ENCODE assay signal across 8 cellular contexts in genomic region chr12:62434504-62435336, GRCh38. TPM values are rescaled to one million over a fixed set of nuclear protein-coding genes. Genes with fewer than 3 reads are reported as not detected.
DNase-seq lines count a peak whose midpoint lies in the region; ATAC-seq and TF ChIP-seq lines count a peak whose summit lies in the region.

No MANE protein-coding gene starts in this region.

- peaks cover 24% of the 10 kb centered on the region for H3K4me1 Mint-ChIP-seq in activated T-helper 1 cell treated with anti-CD3 and anti-CD28 coated beads, Interleukin-12 subunit alpha, Interleukin-12 subunit beta, Interleukin-2, Interleukin-4 antibody, amounts not matched to agents 30 ng/mL and 10 ng/mL and 1 ng/mL, durations not matched to agents 14 hours and 24 hours and 36 hours (ENCODE audit: low read depth)
- H3K4me1 Mint-ChIP-seq in stimulated activated memory B cell treated with anti-CD40 and anti-IgM and Interleukin-4, amounts not matched to agents 10 μg/mL and 1 μg/mL and 100 μg/mL, for 72 hours = peaks cover 25% of the 10 kb centered on the region

- no peaks in the 10 kb centered on the region for H3K9me3 ChIP-seq in iPS-18c (ENCODE audit: control insufficient read depth, insufficient read depth, low read length)

- intact Hi-C loops in activated T-helper 1 cell treated with anti-CD3 and anti-CD28 coated beads, Interleukin-12 subunit alpha, Interleukin-12 subunit beta, Interleukin-2, Interleukin-4 antibody, amounts not matched to agents 30 ng/mL and 10 ng/mL and 1 ng/mL, durations not matched to agents 14 hours and 24 hours and 36 hours (cut with micrococcal nuclease) = loop anchor here (5.0 kb wide), 2 partner anchors 88 to 378 kb away; no protein-coding TSS in a partner anchor

- peaks cover 63% of the 10 kb centered on the region for H3K27me3 Mint-ChIP-seq in activated T-helper 1 cell treated with anti-CD3 and anti-CD28 coated beads, Interleukin-12 subunit alpha, Interleukin-12 subunit beta, Interleukin-2, Interleukin-4 antibody, amounts not matched to agents 30 ng/mL and 10 ng/mL and 1 ng/mL, durations not matched to agents 14 hours and 24 hours and 36 hours (ENCODE audit: insufficient read depth)
- peaks cover 61% of the 10 kb centered on the region for H3K27me3 Mint-ChIP-seq in stimulated activated memory B cell treated with anti-CD40 and anti-IgM and Interleukin-4, amounts not matched to agents 10 μg/mL and 1 μg/mL and 100 μg/mL, for 72 hours

- no peak for TF ChIP-seq CTCF in GM10248 (IDR thresholded peaks at IDR 0.05; ENCODE audit: control extremely low read depth, extremely low read depth, low read depth, missing control alignments)

- peak overlapping the region; percentile 61; the same call in 1 of the 2 replicates for H3K4me3 ChIP-seq in iPS-18c (ENCODE audit: insufficient read depth, low read depth, low read length)

- H3K4me3 Mint-ChIP-seq in activated T-helper 1 cell treated with anti-CD3 and anti-CD28 coated beads, Interleukin-12 subunit alpha, Interleukin-12 subunit beta, Interleukin-2, Interleukin-4 antibody, amounts not matched to agents 30 ng/mL and 10 ng/mL and 1 ng/mL, durations not matched to agents 14 hours and 24 hours and 36 hours = peak overlapping the region; percentile 80
- peak overlapping the region; percentile 78 for H3K4me3 Mint-ChIP-seq in stimulated activated memory B cell treated with anti-CD40 and anti-IgM and Interleukin-4, amounts not matched to agents 10 μg/mL and 1 μg/mL and 100 μg/mL, for 72 hours

- no peak for ATAC-seq in stimulated activated memory B cell treated with anti-CD40 and anti-IgM and Interleukin-4, amounts not matched to agents 10 μg/mL and 1 μg/mL and 100 μg/mL, for 72 hours
- ATAC-seq in GM21619 (IDR thresholded peaks at IDR 0.05; ENCODE audit: unreplicated experiment) (no peak), GM18868 (IDR thresholded peaks at IDR 0.05; ENCODE audit: unreplicated experiment) (no peak)

- CTCF ChIA-PET in GM10248 (lab: Yijun Ruan, JAX) = interaction anchor here (0.6 to 6.1 kb wide), 31 partner anchors 9 to 384 kb away, joined by 3 to 161 read pairs (median 4); partner anchors contain the start of gene MON2

- H3K9me3 Mint-ChIP-seq in activated T-helper 1 cell treated with anti-CD3 and anti-CD28 coated beads, Interleukin-12 subunit alpha, Interleukin-12 subunit beta, Interleukin-2, Interleukin-4 antibody, amounts not matched to agents 30 ng/mL and 10 ng/mL and 1 ng/mL, durations not matched to agents 14 hours and 24 hours and 36 hours = no peaks in the 10 kb centered on the region
- no peaks in the 10 kb centered on the region for H3K9me3 Mint-ChIP-seq in stimulated activated memory B cell treated with anti-CD40 and anti-IgM and Interleukin-4, amounts not matched to agents 10 μg/mL and 1 μg/mL and 100 μg/mL, for 72 hours

- no peaks in the 10 kb centered on the region for H3K36me3 Mint-ChIP-seq in activated T-helper 1 cell treated with anti-CD3 and anti-CD28 coated beads, Interleukin-12 subunit alpha, Interleukin-12 subunit beta, Interleukin-2, Interleukin-4 antibody, amounts not matched to agents 30 ng/mL and 10 ng/mL and 1 ng/mL, durations not matched to agents 14 hours and 24 hours and 36 hours (ENCODE audit: low read depth)
- no peaks in the 10 kb centered on the region for H3K36me3 Mint-ChIP-seq in stimulated activated memory B cell treated with anti-CD40 and anti-IgM and Interleukin-4, amounts not matched to agents 10 μg/mL and 1 μg/mL and 100 μg/mL, for 72 hours

- peak; percentile 40 for DNase-seq in GM10248 (ENCODE audit: extremely low spot score)
- peak; percentile 3 for DNase-seq in HPDE6-E6E7 (ENCODE audit: extremely low spot score)
- DNase-seq in activated T-helper 1 cell treated with anti-CD3 and anti-CD28 coated beads, Interleukin-12 subunit alpha, Interleukin-12 subunit beta, Interleukin-2, Interleukin-4 antibody, amounts not matched to agents 30 ng/mL and 10 ng/mL and 1 ng/mL, durations not matched to agents 14 hours and 24 hours and 36 hours (ENCODE audit: low spot score) = no peak
- no peak for DNase-seq in NCI-H1436 (lab: John Stamatoyannopoulos, UW)

- H3K27ac Mint-ChIP-seq in activated T-helper 1 cell treated with anti-CD3 and anti-CD28 coated beads, Interleukin-12 subunit alpha, Interleukin-12 subunit beta, Interleukin-2, Interleukin-4 antibody, amounts not matched to agents 30 ng/mL and 10 ng/mL and 1 ng/mL, durations not matched to agents 14 hours and 24 hours and 36 hours = no peak overlapping the region
- H3K27ac Mint-ChIP-seq in stimulated activated memory B cell treated with anti-CD40 and anti-IgM and Interleukin-4, amounts not matched to agents 10 μg/mL and 1 μg/mL and 100 μg/mL, for 72 hours = peak overlapping the region; percentile 59

- POLR2A ChIA-PET in GM10248 (lab: Yijun Ruan, JAX) = no interaction called here

RNA-seq across cellular contexts. Expression of gene MON2, which starts 31.9 kb away (rescaled TPM):
- total RNA-seq in activated T-helper 1 cell treated with anti-CD3 and anti-CD28 coated beads, Interleukin-12 subunit alpha, Interleukin-12 subunit beta, Interleukin-2, Interleukin-4 antibody, amounts not matched to agents 30 ng/mL and 10 ng/mL and 1 ng/mL, durations not matched to agents 14 hours and 24 hours and 36 hours = 33.1 and 40.8 TPM in 2 replicates

Comparison
In these comparisons a context has a peak if more than half of its experiments do, and no peak if none do; other contexts are left out.
1. DNase-seq: peak in GM10248 (single experiment) and HPDE6-E6E7 (single experiment); none in activated T-helper 1 cell treated with anti-CD3 and anti-CD28 coated beads, Interleukin-12 subunit alpha, Interleukin-12 subunit beta, Interleukin-2, Interleukin-4 antibody, amounts not matched to agents 30 ng/mL and 10 ng/mL and 1 ng/mL, durations not matched to agents 14 hours and 24 hours and 36 hours (single experiment) and NCI-H1436 (single experiment).